In genomic region chr17:81552244-81553017, GRCh38 we compare ENCODE assay signal across 1 cellular context.
A peak's percentile ranks its signal among the peaks of the same experiment; 100 is the strongest.
TF ChIP-seq lines count a peak whose summit lies in the region.

TSS of gene FAAP100 (minus strand) at chr17:81552353. CDS start at chr17:81552330, 23 bp downstream.

TF ChIP-seq in HepG2, 621 proteins besides CTCF, POLR2A, EP300 and RAD21 (continued from another document and continues in another):
- TF ChIP-seq ZNF276 (CRISPR knock-in tag; IDR thresholded peaks at IDR 0.05; ENCODE audit: low read depth) (peak; percentile 87; the same call in 1 of the 2 replicates), GTF2F1 (IDR thresholded peaks at IDR 0.05; ENCODE audit: low read length) (no peak), ZNF709 (CRISPR knock-in tag; IDR thresholded peaks at IDR 0.05) (peak; percentile 71), ZNF317 (CRISPR knock-in tag; IDR thresholded peaks at IDR 0.05) (0 out of 2 replicates have a peak, but pooled peaks have one; percentile 40), U2AF1 (optimal IDR thresholded peaks at IDR 0.05; ENCODE audit: low read depth, low read length) (peak; percentile 81), CREB3 (CRISPR knock-in tag; IDR thresholded peaks at IDR 0.05) (peak; percentile 49; the same call in 1 of the 2 replicates), ZBTB20 (CRISPR knock-in tag; IDR thresholded peaks at IDR 0.05; ENCODE audit: borderline replicate concordance, low read depth) (no peak), PBX3 (CRISPR knock-in tag; IDR thresholded peaks at IDR 0.05; ENCODE audit: borderline replicate concordance) (0 out of 2 replicates have a peak, but pooled peaks have one; percentile 22), DBP (CRISPR knock-in tag; IDR thresholded peaks at IDR 0.05; ENCODE audit: not compliant biosample characterization) (no peak), ZNF770 (CRISPR knock-in tag; IDR thresholded peaks at IDR 0.05) (no peak), ARID4A (CRISPR knock-in tag; IDR thresholded peaks at IDR 0.05; ENCODE audit: borderline replicate concordance) (peak; percentile 94), PLSCR1 (CRISPR knock-in tag; IDR thresholded peaks at IDR 0.05; ENCODE audit: borderline replicate concordance) (no peak), MLXIP (CRISPR knock-in tag; IDR thresholded peaks at IDR 0.05; ENCODE audit: borderline replicate concordance) (peak; percentile 62; the same call in 1 of the 2 replicates), GFI1 (CRISPR knock-in tag; IDR thresholded peaks at IDR 0.05; ENCODE audit: borderline replicate concordance) (peak; percentile 34; the same call in 1 of the 2 replicates), ZNF747 (CRISPR knock-in tag; IDR thresholded peaks at IDR 0.05; ENCODE audit: borderline replicate concordance) (peak; percentile 75; the same call in 1 of the 2 replicates), ZNF557 (CRISPR knock-in tag; IDR thresholded peaks at IDR 0.05) (no peak), SRSF1 (optimal IDR thresholded peaks at IDR 0.05; ENCODE audit: low read depth, low read length) (peak; percentile 28), ZNF343 (CRISPR knock-in tag; IDR thresholded peaks at IDR 0.05) (no peak; the same call in 1 of the 2 replicates), RFX1 (IDR thresholded peaks at IDR 0.05) (no peak), ZNF275 (CRISPR knock-in tag; IDR thresholded peaks at IDR 0.05; ENCODE audit: borderline replicate concordance) (peak; percentile 37; the same call in 1 of the 2 replicates), GMEB1 (CRISPR knock-in tag; IDR thresholded peaks at IDR 0.05; ENCODE audit: borderline replicate concordance) (peak; percentile 73), NONO (IDR thresholded peaks at IDR 0.05) (no peak), NONO (CRISPR knock-in tag; conservative IDR thresholded peaks at IDR 0.05) (peak; percentile 86), RARG (CRISPR knock-in tag; IDR thresholded peaks at IDR 0.05; ENCODE audit: low read depth) (no peak; the same call in 1 of the 2 replicates), ZNF280B (CRISPR knock-in tag; IDR thresholded peaks at IDR 0.05; ENCODE audit: borderline replicate concordance) (peak; percentile 34; the same call in 1 of the 2 replicates), PHB2 (IDR thresholded peaks at IDR 0.05; ENCODE audit: partially characterized antibody) (no peak), ZNF580 (CRISPR knock-in tag; IDR thresholded peaks at IDR 0.05; ENCODE audit: borderline replicate concordance, low read depth) (peak; percentile 75; the same call in 1 of the 2 replicates), ETV6 (CRISPR knock-in tag; conservative IDR thresholded peaks at IDR 0.05) (0 out of 2 replicates have a peak, but pooled peaks have one; percentile 54), ZFP82 (CRISPR knock-in tag; IDR thresholded peaks at IDR 0.05; ENCODE audit: borderline replicate concordance) (no peak), ZNF501 (CRISPR knock-in tag; IDR thresholded peaks at IDR 0.05) (peak; percentile 87), CHD4 (IDR thresholded peaks at IDR 0.05; ENCODE audit: borderline replicate concordance, low read length) (no peak), KAT2B (IDR thresholded peaks at IDR 0.05; ENCODE audit: borderline replicate concordance, low read depth, low read length) (no peak), ZNF792 (CRISPR knock-in tag; IDR thresholded peaks at IDR 0.05) (peak; percentile 34; the same call in 1 of the 2 replicates)
